ENCODE assay signal across 33 cellular contexts in the genomic region with DNA sequence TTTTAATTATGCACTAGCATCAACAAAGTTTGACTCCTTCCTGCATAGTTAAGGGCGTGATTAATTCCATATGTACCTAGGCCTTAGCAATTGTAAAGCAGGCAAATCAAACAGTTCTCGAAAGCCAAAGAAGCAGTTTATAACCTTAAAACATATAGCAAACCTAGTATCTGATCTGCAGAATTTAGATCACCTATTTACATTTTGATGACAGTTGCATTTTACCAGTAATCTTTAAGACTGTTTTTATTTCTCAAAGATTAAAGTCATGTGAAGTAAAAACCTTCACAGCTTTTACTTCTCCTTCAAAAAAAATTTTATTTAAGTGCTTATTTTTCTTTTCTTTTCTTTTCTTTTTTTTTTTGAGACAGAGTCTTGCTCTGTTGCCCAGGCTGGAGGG.
"Had no signal": no experiment of that assay in that cellular context is flagged by ENCODE, and none has a peak within 500 bp of the region (broad histone marks: within the 10 kb centered on the region; RNA-seq: fewer than 3 reads in every experiment).

No MANE protein-coding gene starts in this region.

- H3K36me3 ChIP-seq: adrenal gland, brain microvascular endothelial cell, breast epithelium, cardiac muscle cell had no signal

- FAIRE-seq: astrocyte, bronchial epithelial cell, colon had no signal

- H3K4me3 ChIP-seq: adrenal gland, ascending aorta, body of pancreas, breast epithelium, cardiac muscle cell had no signal

- H3K4me1 ChIP-seq: adrenal gland, ascending aorta, body of pancreas, breast epithelium had no signal

- H3K27me3 ChIP-seq: adrenal gland, ascending aorta, body of pancreas, brain microvascular endothelial cell, breast epithelium, cardiac muscle cell had no signal

- H3K27ac ChIP-seq: adrenal gland, ascending aorta, body of pancreas, brain microvascular endothelial cell, breast epithelium, cardiac muscle cell had no signal

- ATAC-seq: activated naive CD4-positive, alpha-beta T cell treated with anti-CD3 and anti-CD28 coated beads, Interleukin-2, amount 50 U/mL, for 72 hours; activated naive CD8-positive, alpha-beta T cell treated with anti-CD3 and anti-CD28 coated beads, Interleukin-2, amount 50 U/mL, for 24 hours; activated T-cell treated with anti-CD3 and anti-CD28 coated beads, Interleukin-2, amount 50 U/mL, for 4 hours; activated T-cell treated with anti-CD3 and anti-CD28 coated beads, Interleukin-2, amount 50 U/mL, for 72 hours; activated T-helper 17 cell treated with anti-CD3 and anti-CD28 coated beads, Interleukin-2, amount 50 U/mL, for 72 hours; body of pancreas had no signal

- DNase-seq: activated effector memory CD4-positive, alpha-beta T cell treated with anti-CD3 and anti-CD28 coated beads, Interleukin-2, amount 50 U/mL, for 16 hours; activated effector memory CD4-positive, alpha-beta T cell treated with Interleukin-2 at 50 U/mL for 16 hours; activated gamma-delta T cell; activated gamma-delta T cell treated with Interleukin-2 at 50 U/mL for 16 hours; activated naive CD4-positive, alpha-beta T cell; activated naive CD4-positive, alpha-beta T cell treated with anti-CD3 and anti-CD28 coated beads for 36 hours; activated naive CD4-positive, alpha-beta T cell treated with anti-CD3 and anti-CD28 coated beads, Interleukin-2, amount 10 ng/mL, durations not matched to agents 7 days and 5 days; activated naive CD4-positive, alpha-beta T cell treated with anti-CD3 and anti-CD28 coated beads, Interleukin-2, amount 50 U/mL, for 16 hours; activated naive CD4-positive, alpha-beta T cell treated with Interleukin-2 at 50 U/mL for 16 hours; activated naive CD8-positive, alpha-beta T cell treated with anti-CD3 and anti-CD28 coated beads for 36 hours; activated naive CD8-positive, alpha-beta T cell treated with anti-CD3 and anti-CD28 coated beads, Interleukin-2, amount 10 ng/mL, durations not matched to agents 7 days and 5 days; activated naive CD8-positive, alpha-beta T cell treated with anti-CD3 and anti-CD28 coated beads, Interleukin-2, amount 50 U/mL, for 24 hours; activated T-cell treated with anti-CD3 and anti-CD28 coated beads, Interleukin-2, amount 50 U/mL, for 4 hours; activated T-cell treated with anti-CD3 and anti-CD28 coated beads, Interleukin-2, amount 50 U/mL, for 48 hours; activated T-cell treated with anti-CD3 and anti-CD28 coated beads, Interleukin-2, amount 50 U/mL, for 72 hours; adrenal gland; amniotic stem cell; amygdala; anterior cingulate cortex; aorta; body of pancreas; brain microvascular endothelial cell; caudate nucleus; central memory CD4-positive, alpha-beta T cell; cerebellar nuclear complex had no signal
